Comparison of ENCODE assay signal across 8 cellular contexts in the genomic region with DNA sequence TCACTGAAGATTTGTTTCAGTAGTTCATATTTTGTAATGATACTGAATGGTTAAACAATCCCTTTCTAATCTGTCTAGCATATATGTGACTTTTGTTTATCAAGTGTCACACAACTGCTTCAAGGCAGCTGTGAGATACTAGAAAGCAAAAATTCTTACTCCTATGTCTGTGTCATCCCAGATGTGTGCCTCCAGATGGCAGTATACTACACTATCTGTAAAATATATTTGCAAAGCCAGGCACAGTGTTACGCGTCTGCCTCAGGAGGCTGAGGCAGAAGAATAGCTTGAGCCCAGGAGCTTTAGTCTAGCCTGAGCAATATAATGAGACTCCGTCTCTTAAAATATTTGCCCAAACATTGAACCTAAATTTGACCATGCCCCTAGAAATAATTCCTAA. TPM values are rescaled to one million over a fixed set of nuclear protein-coding genes. Genes with fewer than 3 reads are reported as not detected.
DNase-seq lines count a peak whose midpoint lies in the region; ATAC-seq and TF ChIP-seq lines count a peak whose summit lies in the region.

No MANE protein-coding gene starts in this region.

- no peaks in the 10 kb centered on the region for H3K4me1 ChIP-seq in lower lobe of right lung

- ATAC-seq in HG02885 (IDR thresholded peaks at IDR 0.05; ENCODE audit: poor library complexity, unreplicated experiment) (peak; percentile 77), lower lobe of right lung (peak in 1 of 2 donors; percentile 59), omental fat pad (ENCODE audit: low FRiP score) (no peak), GM21723 (IDR thresholded peaks at IDR 0.05; ENCODE audit: unreplicated experiment) (no peak)

- H3K27ac ChIP-seq in RWPE1 (no peak overlapping the region), lower lobe of right lung (no peak overlapping the region)

- H3K9me3 ChIP-seq in lower lobe of right lung = no peaks in the 10 kb centered on the region

- intact Hi-C loops in lower lobe of right lung (cut with DNase I) = no loop called here

- CTCF ChIA-PET in RWPE1 (lab: Yijun Ruan, JAX) = interaction anchor here (0.6 to 1.5 kb wide), 4 partner anchors 14 to 507 kb away, joined by 3 to 8 read pairs (median 6); no protein-coding TSS in a partner anchor

- POLR2A ChIA-PET in RWPE1 (lab: Yijun Ruan, JAX; ENCODE audit: low non-redundant PET) = no interaction called here

- H3K27me3 ChIP-seq in lower lobe of right lung (ENCODE audit: low read depth) = no peaks in the 10 kb centered on the region

- no peaks in the 10 kb centered on the region for H3K36me3 ChIP-seq in lower lobe of right lung

- TF ChIP-seq CTCF in RWPE1 (conservative IDR thresholded peaks at IDR 0.05; ENCODE audit: low read depth) (peak; percentile 47), lower lobe of right lung (IDR thresholded peaks at IDR 0.05) (peak; percentile 35), omental fat pad (IDR thresholded peaks at IDR 0.05) (no peak)

- no peak overlapping the region for H3K4me3 ChIP-seq in lower lobe of right lung

- DNase-seq in activated gamma-delta T cell treated with Interleukin-2 at 50 U/mL for 16 hours (peak; percentile 4), activated gamma-delta T cell (lab: John Stamatoyannopoulos, UW) (no peak), RWPE1 (ENCODE audit: low spot score) (peak; percentile 3), lower lobe of right lung (no peak), omental fat pad (ENCODE audit: low spot score) (no peak)
- DNase-seq in central memory CD4-positive, alpha-beta T cell = peak; percentile 28

RNA-seq across cellular contexts. Expression of gene NUDT10, which starts 4.0 kb away (rescaled TPM):
- total RNA-seq in lower lobe of right lung (not detected), omental fat pad (1 to 10 TPM in 3 of 4 donors, under 1 TPM in 1; 0.88 to 3.5 (median 1.5) TPM)

Comparison
In these comparisons a context has a peak if more than half of its experiments do, and no peak if none do; other contexts are left out.
1. DNase-seq: peak in activated gamma-delta T cell treated with Interleukin-2 at 50 U/mL for 16 hours (single experiment), RWPE1 (single experiment) and central memory CD4-positive, alpha-beta T cell (single experiment); none in activated gamma-delta T cell (single experiment), lower lobe of right lung (single experiment) and omental fat pad (single experiment).
2. CTCF ChIP-seq: peak in RWPE1 (single experiment) and lower lobe of right lung (single experiment); none in omental fat pad (0 of 3).